In genomic region chr17:78859051-78859450, GRCh38 we compare ENCODE assay signal across 22 cellular contexts. TPM values are rescaled to one million over a fixed set of nuclear protein-coding genes. Genes with fewer than 3 reads are reported as not detected.
"Had no signal": no experiment of that assay in that cellular context is flagged by ENCODE, and none has a peak within 500 bp of the region (broad histone marks: within the 10 kb centered on the region; RNA-seq: fewer than 3 reads in every experiment).

No MANE protein-coding gene starts in this region.

- DNase-seq: Karpas-422, KG1, MG63, NCI-H1092, NCI-H1105 treated with DMSO at 0.1 percent for 48 hours, NCI-H1417 treated with DMSO at 0.1 percent for 48 hours, NCI-H146, NCI-H1694 treated with DMSO at 0.1 percent for 48 hours, NCI-H1930, NCI-H2081, NCI-H2107, NCI-H2227 treated with DMSO at 0.1 percent for 48 hours, NCI-H524, NCI-H526 treated with DMSO at 0.1 percent for 48 hours, NCI-H748 treated with DMSO at 0.1 percent for 48 hours, PC-3, Right ventricle myocardium superior, SIG-M5 had no signal

- H3K9me3 ChIP-seq: MG63, SJSA1 had no signal

- ATAC-seq: Panc1, PC-3 had no signal

- H3K4me3 ChIP-seq: MG63, SJSA1, SK-N-MC had no signal

- H3K27me3 ChIP-seq: MG63, SJSA1 had no signal

- H3K27ac ChIP-seq: SJSA1, SK-N-MC had no signal

RNA-seq across cellular contexts. Expression of gene CEP295NL, which starts 44.0 kb away (rescaled TPM):
- total RNA-seq: RPMI7951 had no signal
